8 cellular contexts compared by ENCODE assay signal in genomic region chr11:33049565-33050408, GRCh38. TPM values are rescaled to one million over a fixed set of nuclear protein-coding genes. Genes with fewer than 3 reads are reported as not detected.
A peak's percentile ranks its signal among the peaks of the same experiment; 100 is the strongest.
DNase-seq lines count a peak whose midpoint lies in the region; TF ChIP-seq lines count a peak whose summit lies in the region.
"Not testable (repeated sequence)": the region's sequence is repeated elsewhere in the genome, so short reads cannot be mapped to it uniquely, and the experiment has no call there.

No MANE protein-coding gene starts in this region.

- not testable (repeated sequence) for H2BK12ac ChIP-seq in H9 (ENCODE audit: insufficient read length, low read depth, low read length)

- H3K9me3 ChIP-seq in H9 (ENCODE audit: control insufficient read depth, low read depth, low read length); hepatocyte (ENCODE audit: low read depth); mucosa of rectum (ENCODE audit: control insufficient read depth in 2 of 2, low read length in 2 of 2); spleen: not testable (repeated sequence)

- H3K36me3 Mint-ChIP-seq in H9 (ENCODE audit: insufficient read depth in 1 of 3, low read depth in 3 of 3): peaks cover 34 to 39% (median 37%) of the 10 kb centered on the region in 3 experiments

- not testable (repeated sequence) for H3K4ac ChIP-seq in H9 (ENCODE audit: low read depth, low read length)

- not testable (repeated sequence) for H2BK5ac ChIP-seq in H9 (ENCODE audit: insufficient read length, low read length)

- H3K4me3 ChIP-seq in hepatocyte; mucosa of rectum (ENCODE audit: low read length in 2 of 2); spleen: not testable (repeated sequence)

- H3K79me1 ChIP-seq in H9 (ENCODE audit: insufficient read depth, low read depth, low read length, poor library complexity, severe bottlenecking): not testable (repeated sequence)

- TF ChIP-seq POLR2A in spleen (IDR thresholded peaks at IDR 0.05): not testable (repeated sequence)

- H3K4me1 ChIP-seq in H9 (ENCODE audit: insufficient read depth, low read length); hepatocyte (ENCODE audit: insufficient read depth): not testable (repeated sequence)
- H3K4me1 ChIP-seq in mucosa of rectum (ENCODE audit: control insufficient read depth in 2 of 2, insufficient read depth in 2 of 2, low read length in 2 of 2): peaks cover 11 to 24% of the 10 kb centered on the region in 2 donors
- H3K4me1 ChIP-seq in spleen: peaks cover 0 to 49% (median 4%) of the 10 kb centered on the region in 6 donors

- not testable (repeated sequence) for H3K23me2 ChIP-seq in H9 (ENCODE audit: insufficient read length, low read depth, low read length, poor library complexity, severe bottlenecking)

- not testable (repeated sequence) for H3K56ac ChIP-seq in H9 (ENCODE audit: insufficient read length, low read depth, low read length)

- not testable (repeated sequence) for H2BK15ac ChIP-seq in H9 (ENCODE audit: low read depth, low read length)

- not testable (repeated sequence) for H3T11ph ChIP-seq in H9 (ENCODE audit: low read length)

- peak; percentile 22; the same call in 2 of the 3 replicates for TF ChIP-seq CTCF in H9 (conservative IDR thresholded peaks at IDR 0.05)
- TF ChIP-seq CTCF in VCaP (conservative IDR thresholded peaks at IDR 0.05); hepatocyte (IDR thresholded peaks at IDR 0.05; ENCODE audit: poor library complexity); spleen (IDR thresholded peaks at IDR 0.05 in 8 of 11, conservative IDR thresholded peaks at IDR 0.05 in 3 of 11): not testable (repeated sequence)

- H3K4me1 Mint-ChIP-seq in H9: peaks cover 14 to 18% of the 10 kb centered on the region in 2 experiments

- not testable (repeated sequence) for H2BK20ac ChIP-seq in H9 (ENCODE audit: low read depth, low read length, poor library complexity, severe bottlenecking)

- WGBS in H9 (ENCODE audit: extremely low coverage, insufficient read length, low lambda C conversion rate): no CpG with 5 or more reads among the region's 3 CpGs
- 45% methylated on average over 3 of the region's 3 CpGs for WGBS in hepatocyte (ENCODE audit: low lambda C conversion rate, missing lambda C conversion rate)
- 95 to 97% (median 96%) methylated on average over 3 of the region's 3 CpGs for WGBS in spleen, 5 donors

- not testable (repeated sequence) for H4K5ac ChIP-seq in H9 (ENCODE audit: insufficient read length, low read depth, low read length)

- not testable (repeated sequence) for H3K36me3 ChIP-seq in hepatocyte (replicated peaks; ENCODE audit: insufficient read depth, low read depth); mucosa of rectum (ENCODE audit: control insufficient read depth in 2 of 2, insufficient read depth in 2 of 2, low read length in 2 of 2)
- peaks cover 0 to 52% (median 0%) of the 10 kb centered on the region in 6 donors for H3K36me3 ChIP-seq in spleen

- not testable (repeated sequence) for H3K79me2 ChIP-seq in H9 (ENCODE audit: insufficient read depth, low read length)
- H3K79me2 ChIP-seq in hepatocyte: peaks cover 17% of the 10 kb centered on the region

- H3K9me2 ChIP-seq in hepatocyte (replicated peaks; ENCODE audit: insufficient read depth): not testable (repeated sequence)

- not testable (repeated sequence) for H3K4me2 ChIP-seq in H9 (ENCODE audit: insufficient read depth, insufficient read length, low read length); hepatocyte

- H3K4me3 Mint-ChIP-seq in H9: not testable (repeated sequence)

- H3K27ac Mint-ChIP-seq in H9: peak overlapping the region in 1 of 3 experiments; percentile 88; a peak in 3 of 7 replicates

- not testable (repeated sequence) for H4K8ac ChIP-seq in H9 (replicated peaks; ENCODE audit: insufficient read length, low read depth, low read length)

- H3K27me3 ChIP-seq in H9 (ENCODE audit: insufficient read depth, low read length); hepatocyte; mucosa of rectum (ENCODE audit: control insufficient read depth in 2 of 2, insufficient read depth in 2 of 2, low read length in 2 of 2); spleen (replicated peaks in 1 of 7): not testable (repeated sequence)

- peak; percentile 59 for DNase-seq in COLO668 (lab: John Stamatoyannopoulos, UW; ENCODE audit: unreplicated experiment)
- DNase-seq in H9: peak; percentile 65
- DNase-seq in NCI-H2029 (lab: John Stamatoyannopoulos, UW): peak; percentile 74
- DNase-seq in NCI-H748 (lab: John Stamatoyannopoulos, UW; ENCODE audit: unreplicated experiment): peak; percentile 42
- not testable (repeated sequence) for DNase-seq in hepatocyte (ENCODE audit: low spot score); spleen

- not testable (repeated sequence) for H3K23ac ChIP-seq in H9 (ENCODE audit: insufficient read length, low read depth, low read length)

- H3K14ac ChIP-seq in H9 (ENCODE audit: insufficient read depth, low read length): not testable (repeated sequence)

- intact Hi-C loops in spleen (cut with DNase I; ENCODE audit: low total_unique reads): not testable (repeated sequence)

- H2AK5ac ChIP-seq in H9 (ENCODE audit: insufficient read length, low read length): not testable (repeated sequence)

- H3K27me3 Mint-ChIP-seq in H9 (ENCODE audit: low read depth): not testable (repeated sequence)

- H4K91ac ChIP-seq in H9 (ENCODE audit: insufficient read length, low read depth, low read length): not testable (repeated sequence)

- not testable (repeated sequence) for H3K27ac ChIP-seq in H9 (ENCODE audit: insufficient read length, low read depth, low read length)
- peak overlapping the region; percentile 77 for H3K27ac ChIP-seq in VCaP
- H3K27ac ChIP-seq in hepatocyte: peak overlapping the region; percentile 44
- peak overlapping the region; percentile 52 to 58 for H3K27ac ChIP-seq in mucosa of rectum (ENCODE audit: low read depth in 2 of 2, low read length in 2 of 2)
- H3K27ac ChIP-seq in spleen: peak overlapping the region in 6 of 8 donors; percentile 25 to 75 (median 63)

- H4K20me1 ChIP-seq in H9 (ENCODE audit: control insufficient read depth, insufficient read depth, insufficient read length); hepatocyte (ENCODE audit: insufficient read depth, poor library complexity, severe bottlenecking): not testable (repeated sequence)

- not testable (repeated sequence) for H2BK120ac ChIP-seq in H9 (ENCODE audit: low read depth, low read length, poor library complexity, severe bottlenecking)

- H3K9me3 Mint-ChIP-seq in H9: not testable (repeated sequence)

- not testable (repeated sequence) for H2AFZ ChIP-seq in H9 (ENCODE audit: low read length); hepatocyte

- H3K9ac ChIP-seq in H9 (ENCODE audit: extremely low read depth, insufficient read length, low read length); mucosa of rectum (ENCODE audit: low read depth in 1 of 2, low read length in 2 of 2): not testable (repeated sequence)

- H3K18ac ChIP-seq in H9 (ENCODE audit: insufficient read length, low read depth, low read length): not testable (repeated sequence)

RNA-seq across cellular contexts. Expression of gene TCP11L1, which starts 10.4 kb away (rescaled TPM):
- 20.0 and 20.3 TPM in 2 replicates for total RNA-seq in H9 (2021)
- 16.8 and 25.5 TPM in 2 replicates for total RNA-seq in hepatocyte
- polyA plus RNA-seq in hepatocyte: 9.8 and 11.2 TPM in 2 replicates
- total RNA-seq in spleen: 10 to 100 TPM; 14.4 to 48.2 (median 21.8) TPM
- 1 to 10 TPM; 1.8 to 3.5 (median 2.1) TPM for polyA plus RNA-seq in spleen

RNA-seq across cellular contexts. Expression of gene DEPDC7, which starts 34.1 kb away (rescaled TPM):
- 4.4 TPM in 2 replicates for total RNA-seq in H9 (2021)
- total RNA-seq in hepatocyte: 21.3 and 21.5 TPM in 2 replicates
- 12.1 and 12.5 TPM in 2 replicates for polyA plus RNA-seq in hepatocyte
- total RNA-seq in spleen: under 1 TPM in 4 of 7 donors, not detected in 3; 0.50 to 0.88 (median 0.62) TPM
- under 1 TPM; 0.30 to 0.67 (median 0.42) TPM for polyA plus RNA-seq in spleen
